In the genomic region with DNA sequence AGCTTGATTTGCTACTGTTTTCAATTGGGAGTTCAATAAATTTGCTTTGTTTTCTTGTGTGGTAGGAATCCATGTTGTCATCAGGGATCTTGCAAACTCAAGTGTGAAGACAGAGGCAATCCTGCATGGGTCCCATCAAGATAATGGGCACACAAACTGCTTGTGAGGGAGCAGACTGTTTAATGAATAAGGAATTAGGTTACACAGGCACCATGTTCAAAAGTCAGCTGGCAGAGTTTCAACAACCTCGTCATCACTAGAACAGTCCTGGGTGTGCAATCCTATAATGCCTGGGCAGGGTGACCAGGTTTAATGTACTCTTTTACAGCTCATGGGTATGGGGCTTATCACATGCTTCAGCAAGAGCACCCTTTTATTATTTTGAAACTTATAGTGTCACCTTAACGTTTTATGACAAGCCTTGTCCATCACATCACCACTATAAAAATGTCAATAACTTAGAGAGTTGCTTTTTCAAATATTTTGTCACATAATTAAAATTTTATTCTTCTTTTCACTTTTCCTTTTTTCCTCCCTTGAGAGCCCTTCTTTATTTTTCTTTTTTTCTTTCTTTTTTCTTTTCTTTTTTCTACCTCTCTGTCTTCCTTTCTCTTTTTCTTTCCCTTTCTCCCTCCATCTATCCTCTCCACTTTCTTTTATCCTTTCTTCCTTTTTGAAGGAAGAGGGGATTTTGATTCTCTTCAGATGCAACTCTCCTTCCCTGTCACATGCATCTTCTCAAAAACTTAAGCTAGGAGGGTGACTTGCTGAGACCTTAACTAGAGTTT, we compare ENCODE assay signal across 11 cellular contexts.
A peak's percentile ranks its signal among the peaks of the same experiment; 100 is the strongest.
DNase-seq lines count a peak whose midpoint lies in the region; ATAC-seq and TF ChIP-seq lines count a peak whose summit lies in the region.
"Had no signal": no experiment of that assay in that cellular context is flagged by ENCODE, and none has a peak within 500 bp of the region (broad histone marks: within the 10 kb centered on the region; RNA-seq: fewer than 3 reads in every experiment).

No MANE protein-coding gene starts in this region.

- no peak overlapping the region for H3K27ac ChIP-seq in dorsolateral prefrontal cortex
- H3K27ac ChIP-seq: C4-2B had no signal

- DNase-seq in activated T-cell treated with anti-CD3 and anti-CD28 coated beads, Interleukin-2, amount 50 U/mL, for 72 hours: peak in 1 of 2 donors; percentile 18
- DNase-seq in activated T-cell treated with anti-CD3 and anti-CD28 coated beads, Interleukin-2, amount 50 U/mL, for 48 hours: no peak
- peak; percentile 16 for DNase-seq in stimulated activated naive CD8-positive, alpha-beta T cell treated with anti-CD3 and anti-CD28 coated beads, Interleukin-15, Interleukin-2, amounts not matched to agents 100 U/mL and 50 U/mL, for 24 hours
- DNase-seq in AG20443 (ENCODE audit: low spot score): no peak
- no peak for DNase-seq in dorsolateral prefrontal cortex
- DNase-seq in nucleus accumbens (lab: John Stamatoyannopoulos, UW): no peak
- DNase-seq: NCI-H2227 treated with DMSO at 0.1 percent for 48 hours; stimulated activated CD4-positive, alpha-beta T cell treated with anti-CD3 and anti-CD28 coated beads, Interleukin-4, amount 100 ng/mL, for 1 hour had no signal

- H3K4me3 ChIP-seq in dorsolateral prefrontal cortex: no peak overlapping the region

- intact Hi-C loops in dorsolateral prefrontal cortex (cut with DNase I): no loop called here

- no peak for TF ChIP-seq CTCF in dorsolateral prefrontal cortex (IDR thresholded peaks at IDR 0.05 in 54 of 56, conservative IDR thresholded peaks at IDR 0.05 in 2 of 56; ENCODE audit: low read depth in 1 of 56, partially characterized antibody in 56 of 56)

- no peaks in the 10 kb centered on the region for H3K27me3 ChIP-seq in dorsolateral prefrontal cortex

- no peaks in the 10 kb centered on the region for H3K36me3 Mint-ChIP-seq in activated T-cell treated with anti-CD3 and anti-CD28 coated beads, Interleukin-2, amount 50 U/mL, for 72 hours (ENCODE audit: insufficient read depth in 2 of 2)
- H3K36me3 Mint-ChIP-seq in activated T-helper 17 cell treated with anti-CD3 and anti-CD28 coated beads, Interleukin-2, amount 50 U/mL, for 72 hours (ENCODE audit: low read depth): no peaks in the 10 kb centered on the region

- no peaks in the 10 kb centered on the region for H3K9me3 Mint-ChIP-seq in activated T-cell treated with anti-CD3 and anti-CD28 coated beads, Interleukin-2, amount 50 U/mL, for 72 hours
- no peaks in the 10 kb centered on the region for H3K9me3 Mint-ChIP-seq in activated T-helper 17 cell treated with anti-CD3 and anti-CD28 coated beads, Interleukin-2, amount 50 U/mL, for 72 hours

- ATAC-seq in activated T-cell treated with anti-CD3 and anti-CD28 coated beads, Interleukin-2, amount 50 U/mL, for 72 hours (replicated peaks in 1 of 2): peak; percentile 55 to 68
- ATAC-seq in HG02885 (IDR thresholded peaks at IDR 0.05; ENCODE audit: poor library complexity, unreplicated experiment): peak; percentile 35
- peak; percentile 83 for ATAC-seq in activated T-helper 17 cell treated with anti-CD3 and anti-CD28 coated beads, Interleukin-2, amount 50 U/mL, for 72 hours (replicated peaks)
- ATAC-seq in stimulated activated naive CD8-positive, alpha-beta T cell treated with anti-CD3 and anti-CD28 coated beads, Interleukin-15, Interleukin-2, amounts not matched to agents 100 U/mL and 50 U/mL, for 24 hours: peak; percentile 69

- peak overlapping the region; percentile 64 for H3K27ac Mint-ChIP-seq in activated T-cell treated with anti-CD3 and anti-CD28 coated beads, Interleukin-2, amount 50 U/mL, for 72 hours
- peak overlapping the region; percentile 81 for H3K27ac Mint-ChIP-seq in activated T-helper 17 cell treated with anti-CD3 and anti-CD28 coated beads, Interleukin-2, amount 50 U/mL, for 72 hours

- H3K27me3 Mint-ChIP-seq in activated T-cell treated with anti-CD3 and anti-CD28 coated beads, Interleukin-2, amount 50 U/mL, for 72 hours (ENCODE audit: low read depth): no peaks in the 10 kb centered on the region
- H3K27me3 Mint-ChIP-seq in activated T-helper 17 cell treated with anti-CD3 and anti-CD28 coated beads, Interleukin-2, amount 50 U/mL, for 72 hours: no peaks in the 10 kb centered on the region

- peaks cover 20% of the 10 kb centered on the region for H3K4me1 Mint-ChIP-seq in activated T-cell treated with anti-CD3 and anti-CD28 coated beads, Interleukin-2, amount 50 U/mL, for 72 hours (ENCODE audit: low read depth)
- peaks cover 16% of the 10 kb centered on the region for H3K4me1 Mint-ChIP-seq in activated T-helper 17 cell treated with anti-CD3 and anti-CD28 coated beads, Interleukin-2, amount 50 U/mL, for 72 hours

- H3K4me3 Mint-ChIP-seq in activated T-cell treated with anti-CD3 and anti-CD28 coated beads, Interleukin-2, amount 50 U/mL, for 72 hours: peak overlapping the region in 1 of 2 donors; percentile 40
- H3K4me3 Mint-ChIP-seq in activated T-helper 17 cell treated with anti-CD3 and anti-CD28 coated beads, Interleukin-2, amount 50 U/mL, for 72 hours: peak overlapping the region; percentile 51
